10 cellular contexts compared by ENCODE assay signal in genomic region chr3:49199244-49199899, GRCh38. TPM values are rescaled to one million over a fixed set of nuclear protein-coding genes. Genes with fewer than 3 reads are reported as not detected.
DNase-seq lines count a peak whose midpoint lies in the region; ATAC-seq and TF ChIP-seq lines count a peak whose summit lies in the region.
"Had no signal": no experiment of that assay in that cellular context is flagged by ENCODE, and none has a peak within 500 bp of the region (broad histone marks: within the 10 kb centered on the region; RNA-seq: fewer than 3 reads in every experiment).

No MANE protein-coding gene starts in this region.

- DNase-seq in breast epithelium (ENCODE audit: low spot score in 2 of 2) (peak; percentile 70 to 77), MCF 10A (ENCODE audit: unreplicated experiment) (no peak), fibroblast of lung (ENCODE audit: low read depth in 2 of 2) (peak; percentile 61 to 81), DMS79 (lab: John Stamatoyannopoulos, UW) (no peak)
- DNase-seq in activated T-helper 2 cell treated with anti-CD3 and anti-CD28 coated beads, Interferon-gamma antibody, Interleukin-2, Interleukin-4, amounts not matched to agents 10 μg/mL and 5 μg/mL and 100 μg/mL, durations not matched to agents 14 hours and 24 hours and 36 hours (ENCODE audit: low spot score): no peak
- DNase-seq: Calu3; effector CD4-positive, alpha-beta T cell had no signal

- no peaks in the 10 kb centered on the region for H3K9me3 Mint-ChIP-seq in MCF 10A (ENCODE audit: unreplicated experiment)
- no peaks in the 10 kb centered on the region for H3K9me3 Mint-ChIP-seq in activated T-helper 2 cell treated with anti-CD3 and anti-CD28 coated beads, Interferon-gamma antibody, Interleukin-2, Interleukin-4, amounts not matched to agents 10 μg/mL and 5 μg/mL and 100 μg/mL, durations not matched to agents 14 hours and 24 hours and 36 hours

- no peaks in the 10 kb centered on the region for H3K27me3 Mint-ChIP-seq in MCF 10A (ENCODE audit: insufficient read depth, unreplicated experiment)
- H3K27me3 Mint-ChIP-seq in activated T-helper 2 cell treated with anti-CD3 and anti-CD28 coated beads, Interferon-gamma antibody, Interleukin-2, Interleukin-4, amounts not matched to agents 10 μg/mL and 5 μg/mL and 100 μg/mL, durations not matched to agents 14 hours and 24 hours and 36 hours (ENCODE audit: low read depth): peaks cover 4% of the 10 kb centered on the region

- H3K27me3 ChIP-seq in breast epithelium (no peaks in the 10 kb centered on the region), fibroblast of lung (ENCODE audit: control insufficient read depth, insufficient read depth, low read length) (no peaks in the 10 kb centered on the region), muscle layer of colon (ENCODE audit: control insufficient read depth in 1 of 2, insufficient read depth in 2 of 2, low read length in 2 of 2) (no peaks in the 10 kb centered on the region)

- H3K9me3 ChIP-seq in breast epithelium (no peaks in the 10 kb centered on the region), fibroblast of lung (ENCODE audit: control insufficient read depth, insufficient read depth, low read depth, low read length) (no peaks in the 10 kb centered on the region), muscle layer of colon (ENCODE audit: low read length) (no peaks in the 10 kb centered on the region)

- H3K4me3 ChIP-seq in breast epithelium (peak overlapping the region; percentile 45 to 65 (median 51)), fibroblast of lung (replicated peaks in 1 of 4; ENCODE audit: control extremely low read depth in 1 of 4, insufficient read depth in 1 of 4, low read depth in 3 of 4, low read length in 4 of 4) (peak overlapping the region in 3 of 4 experiments; percentile 56 to 63 (median 62)), muscle layer of colon (ENCODE audit: low read depth in 1 of 2, low read length in 2 of 2) (peak overlapping the region; percentile 33 to 63), urinary bladder (ENCODE audit: low read depth, low read length) (peak overlapping the region; percentile 34)

- H3K27ac ChIP-seq in breast epithelium (peak overlapping the region; percentile 67 to 86), fibroblast of lung (ENCODE audit: insufficient read depth, low read length) (peak overlapping the region; percentile 86), muscle layer of colon (ENCODE audit: low read depth, low read length) (peak overlapping the region; percentile 24), urinary bladder (ENCODE audit: low read depth) (no peak overlapping the region)

- no peaks in the 10 kb centered on the region for H4K20me1 ChIP-seq in fibroblast of lung (ENCODE audit: control insufficient read depth, extremely low read depth, insufficient read depth, low read length)

- CTCF ChIA-PET in MCF 10A (lab: Yijun Ruan, JAX): interaction anchor here (0.6 kb wide), 1 partner anchor 13 kb away, joined by 3 read pairs; no protein-coding TSS in a partner anchor

- H3K9ac ChIP-seq in fibroblast of lung (ENCODE audit: insufficient read depth, low read length) (peak overlapping the region; percentile 77), muscle layer of colon (ENCODE audit: low read length) (no peak overlapping the region)

- no TSS peak for BruUV-seq in MCF 10A (replicated peaks; lab: Mats Ljungman, UMichigan)

- H3K4me2 ChIP-seq in fibroblast of lung (ENCODE audit: extremely low read depth, insufficient read depth, low read length): peak overlapping the region; percentile 56

- intact Hi-C loops in breast epithelium (cut with DNase I; ENCODE audit: low total_unique reads): no loop called here
- intact Hi-C loops in MCF 10A (cut with micrococcal nuclease): no loop called here
- intact Hi-C loops in activated T-helper 2 cell treated with anti-CD3 and anti-CD28 coated beads, Interferon-gamma antibody, Interleukin-2, Interleukin-4, amounts not matched to agents 10 μg/mL and 5 μg/mL and 100 μg/mL, durations not matched to agents 14 hours and 24 hours and 36 hours (cut with micrococcal nuclease): no loop called here

- no peak overlapping the region for H3K27ac Mint-ChIP-seq in MCF 10A (ENCODE audit: low read depth, unreplicated experiment)
- H3K27ac Mint-ChIP-seq in activated T-helper 2 cell treated with anti-CD3 and anti-CD28 coated beads, Interferon-gamma antibody, Interleukin-2, Interleukin-4, amounts not matched to agents 10 μg/mL and 5 μg/mL and 100 μg/mL, durations not matched to agents 14 hours and 24 hours and 36 hours: no peak overlapping the region

- H3K4me3 Mint-ChIP-seq in MCF 10A (ENCODE audit: unreplicated experiment): no peak overlapping the region
- no peak overlapping the region for H3K4me3 Mint-ChIP-seq in activated T-helper 2 cell treated with anti-CD3 and anti-CD28 coated beads, Interferon-gamma antibody, Interleukin-2, Interleukin-4, amounts not matched to agents 10 μg/mL and 5 μg/mL and 100 μg/mL, durations not matched to agents 14 hours and 24 hours and 36 hours (ENCODE audit: low read depth)

- no peak for TF ChIP-seq CTCF in breast epithelium (IDR thresholded peaks at IDR 0.05)
- TF ChIP-seq CTCF in MCF 10A (IDR thresholded peaks at IDR 0.05; ENCODE audit: unreplicated experiment): no peak
- no peak for TF ChIP-seq CTCF in fibroblast of lung (conservative IDR thresholded peaks at IDR 0.05 in 1 of 2, IDR thresholded peaks at IDR 0.05 in 1 of 2; ENCODE audit: low read depth in 1 of 2, low read length in 2 of 2)

- peak overlapping the region; percentile 91 for H2AFZ ChIP-seq in fibroblast of lung (ENCODE audit: low read length)

- no peaks in the 10 kb centered on the region for H3K36me3 Mint-ChIP-seq in MCF 10A (ENCODE audit: insufficient read depth, unreplicated experiment)
- no peaks in the 10 kb centered on the region for H3K36me3 Mint-ChIP-seq in activated T-helper 2 cell treated with anti-CD3 and anti-CD28 coated beads, Interferon-gamma antibody, Interleukin-2, Interleukin-4, amounts not matched to agents 10 μg/mL and 5 μg/mL and 100 μg/mL, durations not matched to agents 14 hours and 24 hours and 36 hours (ENCODE audit: low read depth)

- H3K79me2 ChIP-seq in fibroblast of lung (ENCODE audit: control insufficient read depth, insufficient read depth, low read length): peaks cover 10% of the 10 kb centered on the region

- no peak for TF ChIP-seq POLR2A in breast epithelium (IDR thresholded peaks at IDR 0.05)

- H3K4me1 ChIP-seq in breast epithelium (peaks cover 0 to 5% of the 10 kb centered on the region in 2 donors), fibroblast of lung (ENCODE audit: control insufficient read depth, extremely low read depth, insufficient read depth, low read length) (no peaks in the 10 kb centered on the region), muscle layer of colon (ENCODE audit: insufficient read depth, low read length) (no peaks in the 10 kb centered on the region), urinary bladder (ENCODE audit: insufficient read depth) (no peaks in the 10 kb centered on the region)

- H3K36me3 ChIP-seq in breast epithelium (no peaks in the 10 kb centered on the region), fibroblast of lung (ENCODE audit: control insufficient read depth, insufficient read depth, low read length) (no peaks in the 10 kb centered on the region), muscle layer of colon (ENCODE audit: insufficient read depth, low read length) (no peaks in the 10 kb centered on the region), urinary bladder (ENCODE audit: insufficient read depth) (no peaks in the 10 kb centered on the region)

- POLR2A ChIA-PET in MCF 10A (lab: Yijun Ruan, JAX): no interaction called here

- ATAC-seq in GM18861 (IDR thresholded peaks at IDR 0.05; ENCODE audit: unreplicated experiment): no peak

- 30% methylated on average over 52 of the region's 52 CpGs for WGBS in urinary bladder

- no peaks in the 10 kb centered on the region for H3K4me1 Mint-ChIP-seq in MCF 10A (ENCODE audit: insufficient read depth, unreplicated experiment)
- H3K4me1 Mint-ChIP-seq in activated T-helper 2 cell treated with anti-CD3 and anti-CD28 coated beads, Interferon-gamma antibody, Interleukin-2, Interleukin-4, amounts not matched to agents 10 μg/mL and 5 μg/mL and 100 μg/mL, durations not matched to agents 14 hours and 24 hours and 36 hours (ENCODE audit: low read depth): no peaks in the 10 kb centered on the region

RNA-seq across cellular contexts. Expression of gene KLHDC8B, which starts 28.0 kb away (rescaled TPM):
- total RNA-seq in breast epithelium: 100 to 1,000 TPM in 1 of 3 donors, 10 to 100 TPM in 2; 38.7 to 106 (median 46.2) TPM
- 1.7 and 2.4 TPM in 2 replicates for total RNA-seq in MCF 10A (2022)
- 40.5 and 42.6 TPM in 2 replicates for total RNA-seq in fibroblast of lung
- polyA plus RNA-seq in fibroblast of lung: 26.7 and 34.4 TPM in 2 replicates
- polyA plus RNA-seq in fibroblast of lung (2012): 22.7 and 24.7 TPM in 2 replicates
- 21.1 and 36.2 TPM in 2 replicates for polyA minus RNA-seq in fibroblast of lung (ENCODE audit: low replicate concordance)
- 27.3 TPM for total RNA-seq in urinary bladder
- polyA plus RNA-seq in urinary bladder: 80.8 TPM
- 2.5 and 2.6 TPM in 2 replicates for total RNA-seq in activated T-helper 2 cell treated with anti-CD3 and anti-CD28 coated beads, Interferon-gamma antibody, Interleukin-2, Interleukin-4, amounts not matched to agents 10 μg/mL and 5 μg/mL and 100 μg/mL, durations not matched to agents 14 hours and 24 hours and 36 hours

RNA-seq across cellular contexts. Expression of gene CCDC71, which starts 33.2 kb away (rescaled TPM):
- total RNA-seq in breast epithelium: 10 to 100 TPM; 29.0 to 39.7 (median 31.8) TPM
- 25.7 and 26.0 TPM in 2 replicates for total RNA-seq in MCF 10A (2022)
- 16.4 and 17.8 TPM in 2 replicates for total RNA-seq in fibroblast of lung
- polyA plus RNA-seq in fibroblast of lung: 13.0 and 16.1 TPM in 2 replicates
- polyA plus RNA-seq in fibroblast of lung (2012): 18.0 and 23.2 TPM in 2 replicates
- 55.6 and 70.5 TPM in 2 replicates for polyA minus RNA-seq in fibroblast of lung (ENCODE audit: low replicate concordance)
- 10.3 TPM for total RNA-seq in urinary bladder
- 25.6 TPM for polyA plus RNA-seq in urinary bladder
- total RNA-seq in activated T-helper 2 cell treated with anti-CD3 and anti-CD28 coated beads, Interferon-gamma antibody, Interleukin-2, Interleukin-4, amounts not matched to agents 10 μg/mL and 5 μg/mL and 100 μg/mL, durations not matched to agents 14 hours and 24 hours and 36 hours: 24.4 and 24.9 TPM in 2 replicates

Comparison
In these comparisons a context has a peak if more than half of its experiments do, and no peak if none do; other contexts are left out.
1. DNase-seq: peak in breast epithelium (2 of 2) and fibroblast of lung (2 of 2); none in MCF 10A (single experiment), activated T-helper 2 cell treated with anti-CD3 and anti-CD28 coated beads, Interferon-gamma antibody, Interleukin-2, Interleukin-4, amounts not matched to agents 10 μg/mL and 5 μg/mL and 100 μg/mL, durations not matched to agents 14 hours and 24 hours and 36 hours (single experiment) and DMS79 (single experiment).
2. Peak in every context shown above with its lines, with median percentiles within 50 percentile points of each other: H3K4me3 ChIP-seq.